1 cellular context compared by ENCODE assay signal in the genomic region with DNA sequence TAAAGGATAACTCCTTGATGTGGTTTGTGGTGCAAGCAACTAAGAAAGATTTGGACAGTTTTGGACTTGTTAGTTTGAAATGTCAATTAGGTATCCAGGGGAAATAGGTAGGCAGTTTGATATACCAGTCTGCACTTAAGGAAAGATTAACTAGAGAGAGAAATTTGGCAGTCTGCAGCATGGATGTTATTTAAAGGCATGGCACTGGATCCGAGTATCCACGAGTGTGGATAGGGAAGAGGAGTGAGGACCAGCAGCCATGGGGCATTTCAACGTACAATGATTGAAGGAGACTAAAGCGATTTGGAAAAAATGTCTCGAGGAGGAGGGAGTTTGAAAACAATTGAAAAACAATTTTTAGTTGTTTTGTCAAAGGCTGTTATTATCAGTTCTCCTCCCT.
TF ChIP-seq lines count a peak whose summit lies in the region.

No MANE protein-coding gene starts in this region.

TF ChIP-seq in IMR-90, 13 proteins besides CTCF, POLR2A, EP300 and RAD21 (continued from another document):
- no peak for TF ChIP-seq MXI1 (IDR thresholded peaks at IDR 0.05; ENCODE audit: borderline replicate concordance, low read depth, low read length)
- TF ChIP-seq, protein P1, sequence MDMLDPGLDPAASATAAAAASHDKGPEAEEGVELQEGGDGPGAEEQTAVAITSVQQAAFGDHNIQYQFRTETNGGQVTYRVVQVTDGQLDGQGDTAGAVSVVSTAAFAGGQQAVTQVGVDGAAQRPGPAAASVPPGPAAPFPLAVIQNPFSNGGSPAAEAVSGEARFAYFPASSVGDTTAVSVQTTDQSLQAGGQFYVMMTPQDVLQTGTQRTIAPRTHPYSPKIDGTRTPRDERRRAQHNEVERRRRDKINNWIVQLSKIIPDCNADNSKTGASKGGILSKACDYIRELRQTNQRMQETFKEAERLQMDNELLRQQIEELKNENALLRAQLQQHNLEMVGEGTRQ (IDR thresholded peaks at IDR 0.05; ENCODE audit: low read depth, low read length) = no peak
- no peak for TF ChIP-seq RFX5 (IDR thresholded peaks at IDR 0.05; ENCODE audit: low read depth, low read length)
- no peak for TF ChIP-seq CHD1 (IDR thresholded peaks at IDR 0.05; ENCODE audit: low read depth, low read length)
- TF ChIP-seq MAZ (IDR thresholded peaks at IDR 0.05; ENCODE audit: borderline replicate concordance, low read depth, low read length) = no peak
- TF ChIP-seq, protein P2, sequence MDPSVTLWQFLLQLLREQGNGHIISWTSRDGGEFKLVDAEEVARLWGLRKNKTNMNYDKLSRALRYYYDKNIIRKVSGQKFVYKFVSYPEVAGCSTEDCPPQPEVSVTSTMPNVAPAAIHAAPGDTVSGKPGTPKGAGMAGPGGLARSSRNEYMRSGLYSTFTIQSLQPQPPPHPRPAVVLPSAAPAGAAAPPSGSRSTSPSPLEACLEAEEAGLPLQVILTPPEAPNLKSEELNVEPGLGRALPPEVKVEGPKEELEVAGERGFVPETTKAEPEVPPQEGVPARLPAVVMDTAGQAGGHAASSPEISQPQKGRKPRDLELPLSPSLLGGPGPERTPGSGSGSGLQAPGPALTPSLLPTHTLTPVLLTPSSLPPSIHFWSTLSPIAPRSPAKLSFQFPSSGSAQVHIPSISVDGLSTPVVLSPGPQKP (IDR thresholded peaks at IDR 0.05; ENCODE audit: borderline replicate concordance, low read depth, low read length) = no peak
- TF ChIP-seq BHLHE40 (IDR thresholded peaks at IDR 0.05; ENCODE audit: low read depth, low read length) = no peak
- TF ChIP-seq MAFK (IDR thresholded peaks at IDR 0.05; ENCODE audit: low read depth, low read length) = no peak
